In genomic region chr2:40797115-40797514, GRCh38 we compare ENCODE assay signal across 17 cellular contexts.
DNase-seq lines count a peak whose midpoint lies in the region; ATAC-seq and TF ChIP-seq lines count a peak whose summit lies in the region.
"Had no signal": no experiment of that assay in that cellular context is flagged by ENCODE, and none has a peak within 500 bp of the region (broad histone marks: within the 10 kb centered on the region; RNA-seq: fewer than 3 reads in every experiment).

No MANE protein-coding gene starts in this region.

- H2AFZ ChIP-seq in IMR-90 (replicated peaks; ENCODE audit: low read length, poor library complexity), result no peak overlapping the region

- BruUV-seq in IMR-90 (replicated peaks; lab: Mats Ljungman, UMichigan), result no TSS peak

- in situ Hi-C loops in Caki2 (cut with HindIII; ENCODE audit: low pct_unique_long_range_greater_than_20kb, low sequenced_read_pairs) (no loop called here), IMR-90 (cut with MboI; ENCODE audit: low sequenced_read_pairs) (no loop called here)

- H2BK20ac ChIP-seq in IMR-90 (ENCODE audit: low read depth, low read length), result no peak overlapping the region

- H3K14ac ChIP-seq in IMR-90 (replicated peaks; ENCODE audit: low read depth, low read length), result no peak overlapping the region

- H3K4me1 ChIP-seq in IMR-90 (ENCODE audit: control insufficient read depth, insufficient read depth, low read length), result no peaks in the 10 kb centered on the region
- H3K4me1 ChIP-seq: upper lobe of right lung had no signal

- no peak for TF ChIP-seq RAD21 in IMR-90 (IDR thresholded peaks at IDR 0.05; ENCODE audit: low read length)

- no peaks in the 10 kb centered on the region for H3K79me1 ChIP-seq in IMR-90 (ENCODE audit: low read depth in 1 of 2, low read length in 2 of 2)

- H2BK5ac ChIP-seq in IMR-90 (ENCODE audit: low read depth, low read length, poor library complexity, severe bottlenecking), result no peak overlapping the region

- H3K9ac ChIP-seq in IMR-90 (ENCODE audit: low read depth, low read length), result no peak overlapping the region

- no peaks in the 10 kb centered on the region for H3K9me1 ChIP-seq in IMR-90 (ENCODE audit: insufficient read depth, low read length)

- no peak for ATAC-seq in IMR-90 (ENCODE audit: low read depth)
- ATAC-seq in HG02884 (IDR thresholded peaks at IDR 0.05; ENCODE audit: unreplicated experiment), result no peak
- ATAC-seq in GM21526 (IDR thresholded peaks at IDR 0.05; ENCODE audit: low FRiP score, unreplicated experiment), result no peak
- ATAC-seq: CD8-positive, alpha-beta T cell; stimulated activated naive B cell treated with anti-CD40 and anti-IgM and Interleukin-4, amounts not matched to agents 10 μg/mL and 1 μg/mL and 100 μg/mL, for 72 hours; upper lobe of right lung had no signal

- H2BK120ac ChIP-seq in IMR-90 (ENCODE audit: low read depth, low read length), result no peak overlapping the region

- DNase-seq in Caki2 (ENCODE audit: low read depth), result peak; percentile 48
- peak; percentile 38 for DNase-seq in IMR-90
- peak; percentile 45 for DNase-seq in astrocyte of the hippocampus (ENCODE audit: low read depth, low spot score)
- peak; percentile 13 for DNase-seq in iris pigment epithelial cell (ENCODE audit: low read depth)
- no peak for DNase-seq in SKM-1 (lab: John Stamatoyannopoulos, UW; ENCODE audit: unreplicated experiment)
- DNase-seq in activated CD4-positive, alpha-beta T cell treated with anti-CD3 and anti-CD28 coated beads for 4 hours, result no peak
- DNase-seq: activated CD4-positive, alpha-beta T cell treated with anti-CD3 and anti-CD28 coated beads for 48 hours; activated T-cell treated with anti-CD3 and anti-CD28 coated beads for 4 hours; CD8-positive, alpha-beta T cell; Karpas-422; NCI-H2029; NK-92 treated with Interleukin-12 subunit alpha and Interleukin-12 subunit beta, amount 100 ng/mL, for 24 hours; SHP77 treated with DMSO at 0.1 percent for 48 hours; stimulated activated naive B cell treated with anti-CD40 and anti-IgM and Interleukin-4, amounts not matched to agents 10 μg/mL and 1 μg/mL and 100 μg/mL, for 72 hours; upper lobe of right lung had no signal

- POLR2A ChIA-PET in IMR-90 (lab: Charles Lee; ENCODE audit: unreplicated experiment), result no interaction called here

- no peak overlapping the region for H4K91ac ChIP-seq in IMR-90 (ENCODE audit: insufficient read depth, low read depth, low read length)

- no peak overlapping the region for H4K8ac ChIP-seq in IMR-90 (ENCODE audit: low read depth in 2 of 2, low read length in 2 of 2)

- no peak overlapping the region for H3K56ac ChIP-seq in IMR-90 (ENCODE audit: extremely low read depth, insufficient read depth, low read length)

- H2AK5ac ChIP-seq in IMR-90 (ENCODE audit: low read depth, low read length), result no peak overlapping the region

- no peak overlapping the region for H3K23ac ChIP-seq in IMR-90 (ENCODE audit: low read depth, low read length)

- intact Hi-C loops in IMR-90 (cut with micrococcal nuclease), result no loop called here

- H3K4ac ChIP-seq in IMR-90 (ENCODE audit: low read depth, low read length), result no peak overlapping the region

- CTCF ChIA-PET in IMR-90 (lab: Yijun Ruan, JAX), result no interaction called here

- no peaks in the 10 kb centered on the region for H3K36me3 ChIP-seq in IMR-90 (ENCODE audit: control insufficient read depth, insufficient read depth, low read length)
- H3K36me3 ChIP-seq: upper lobe of right lung had no signal

- peaks cover 1% of the 10 kb centered on the region; the same call in 1 of the 2 replicates for H3K27me3 ChIP-seq in IMR-90 (ENCODE audit: control insufficient read depth, insufficient read depth, low read length)
- H3K27me3 ChIP-seq: upper lobe of right lung had no signal

- H3K18ac ChIP-seq in IMR-90 (ENCODE audit: low read depth, low read length), result no peak overlapping the region

- WGBS in IMR-90 (ENCODE audit: extremely low coverage in 2 of 2, insufficient read length in 1 of 2), 2 experiments, result no CpG with 5 or more reads among the region's 1 CpG

- no peak overlapping the region for H2AK9ac ChIP-seq in IMR-90 (replicated peaks; ENCODE audit: low read depth, low read length, poor library complexity)

- no peak overlapping the region for H3K4me3 ChIP-seq in IMR-90 (ENCODE audit: insufficient read depth, low read depth, low read length)
- H3K4me3 ChIP-seq: upper lobe of right lung had no signal

- H2BK15ac ChIP-seq in IMR-90 (ENCODE audit: low read depth, low read length), result no peak overlapping the region

- no peak overlapping the region for H3K4me2 ChIP-seq in IMR-90 (ENCODE audit: low read depth, low read length)

- no peak for TF ChIP-seq CTCF in IMR-90 (conservative IDR thresholded peaks at IDR 0.05; ENCODE audit: low read depth, low read length)

- H4K20me1 ChIP-seq in IMR-90 (ENCODE audit: insufficient read depth, low read length), result no peaks in the 10 kb centered on the region

- dilution Hi-C loops in IMR-90 (cut with HindIII; ENCODE audit: low sequenced_read_pairs, unreplicated experiment), result no loop called here

- H4K5ac ChIP-seq in IMR-90 (ENCODE audit: low read depth, low read length), result no peak overlapping the region

- TF ChIP-seq POLR2A in IMR-90 (IDR thresholded peaks at IDR 0.05; ENCODE audit: low read depth, low read length), result no peak

- H3K27ac ChIP-seq in IMR-90 (ENCODE audit: insufficient read depth, low read length), result no peak overlapping the region
- H3K27ac ChIP-seq: upper lobe of right lung had no signal

- H3K9me3 ChIP-seq in IMR-90 (ENCODE audit: control insufficient read depth, insufficient read depth, low read length), result no peaks in the 10 kb centered on the region
- H3K9me3 ChIP-seq: upper lobe of right lung had no signal

TF ChIP-seq in IMR-90, 13 proteins besides CTCF, POLR2A, EP300 and RAD21:
- TF ChIP-seq NFE2L2 (IDR thresholded peaks at IDR 0.05; ENCODE audit: low read depth, low read length) (no peak), CEBPB (IDR thresholded peaks at IDR 0.05; ENCODE audit: low read depth, low read length) (no peak), FOS (IDR thresholded peaks at IDR 0.05; ENCODE audit: low read depth, low read length) (no peak), ELK1 (IDR thresholded peaks at IDR 0.05; ENCODE audit: borderline replicate concordance, low read depth, low read length) (no peak), SMC3 (IDR thresholded peaks at IDR 0.05; ENCODE audit: low read depth, low read length) (no peak), CHD1 (IDR thresholded peaks at IDR 0.05; ENCODE audit: low read depth, low read length) (no peak), RFX5 (IDR thresholded peaks at IDR 0.05; ENCODE audit: low read depth, low read length) (no peak), MXI1 (IDR thresholded peaks at IDR 0.05; ENCODE audit: borderline replicate concordance, low read depth, low read length) (no peak), RCOR1 (IDR thresholded peaks at IDR 0.05; ENCODE audit: insufficient replicate concordance, low read length) (no peak), BHLHE40 (IDR thresholded peaks at IDR 0.05; ENCODE audit: low read depth, low read length) (no peak), MAFK (IDR thresholded peaks at IDR 0.05; ENCODE audit: low read depth, low read length) (no peak), MAZ (IDR thresholded peaks at IDR 0.05; ENCODE audit: borderline replicate concordance, low read depth, low read length) (no peak), USF2 (IDR thresholded peaks at IDR 0.05; ENCODE audit: low read depth, low read length) (no peak)
TF ChIP-seq in IMR-90: peak in this region for 0.

Comparison
In these comparisons a context has a peak if more than half of its experiments do, and no peak if none do; other contexts are left out.
1. DNase-seq: peak in Caki2 (single experiment), IMR-90 (single experiment), astrocyte of the hippocampus (single experiment) and iris pigment epithelial cell (single experiment); none in SKM-1 (single experiment) and activated CD4-positive, alpha-beta T cell treated with anti-CD3 and anti-CD28 coated beads for 4 hours (0 of 2).